In the genomic region with DNA sequence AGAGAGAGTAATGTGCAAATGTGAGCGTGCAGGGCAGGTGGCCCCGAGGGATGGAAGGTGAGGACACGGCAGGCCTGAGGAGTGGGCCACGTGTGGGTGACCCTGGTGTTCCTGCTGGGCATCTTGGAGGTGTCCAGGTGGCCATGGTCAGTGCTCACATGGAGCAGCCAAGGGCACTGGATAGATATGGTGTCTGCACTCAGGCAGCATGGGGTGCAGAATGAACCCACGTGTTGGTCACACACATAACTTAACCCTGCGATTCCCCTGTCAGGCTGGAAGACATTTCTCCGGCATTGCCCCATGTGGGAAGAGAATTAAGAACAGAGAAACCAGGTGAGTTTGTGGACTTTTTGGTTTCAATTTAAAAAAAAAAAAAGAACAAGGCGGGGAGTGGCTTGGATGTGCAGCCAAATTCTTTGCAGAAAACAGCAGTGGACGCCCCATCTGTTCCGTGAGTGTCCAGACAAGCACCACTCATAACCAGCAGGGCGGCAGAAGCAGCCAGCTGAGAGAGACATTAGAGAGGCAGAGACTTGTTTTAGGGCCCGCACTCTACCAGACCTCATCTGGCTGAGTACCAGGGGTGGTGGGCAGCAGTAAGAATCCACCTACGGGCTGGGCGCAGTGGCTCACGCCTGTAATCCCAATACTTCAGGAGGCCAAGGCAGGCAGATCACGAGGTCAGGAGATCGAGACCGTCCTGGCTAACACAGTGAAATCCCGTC, we compare ENCODE assay signal across 18 cellular contexts.
DNase-seq lines count a peak whose midpoint lies in the region; ATAC-seq, FAIRE-seq and TF ChIP-seq lines count a peak whose summit lies in the region.
"Had no signal": no experiment of that assay in that cellular context is flagged by ENCODE, and none has a peak within 500 bp of the region (broad histone marks: within the 10 kb centered on the region; RNA-seq: fewer than 3 reads in every experiment).

No MANE protein-coding gene starts in this region.

- H3K27me3 ChIP-seq in bronchial epithelial cell (ENCODE audit: control insufficient read depth, insufficient read depth, low read length): no peaks in the 10 kb centered on the region
- H3K27me3 ChIP-seq in vagina: no peaks in the 10 kb centered on the region
- H3K27me3 ChIP-seq: Peyer's patch had no signal

- TF ChIP-seq CTCF in bronchial epithelial cell (IDR thresholded peaks at IDR 0.05; ENCODE audit: insufficient read depth, low read length, severe bottlenecking) (peak; percentile 15), nephron (IDR thresholded peaks at IDR 0.05; ENCODE audit: unreplicated experiment in 3 of 3) (no peak), vagina (IDR thresholded peaks at IDR 0.05) (no peak)

- H3K36me3 ChIP-seq in bronchial epithelial cell (ENCODE audit: control insufficient read depth, insufficient read depth, low read length): no peaks in the 10 kb centered on the region
- no peaks in the 10 kb centered on the region for H3K36me3 ChIP-seq in vagina
- H3K36me3 ChIP-seq: Peyer's patch had no signal

- no peaks in the 10 kb centered on the region for H3K4me1 Mint-ChIP-seq in activated CD8-positive, alpha-beta memory T cell treated with anti-CD3 and anti-CD28 coated beads, Interleukin-2, amount 10 ng/mL, durations not matched to agents 7 days and 5 days
- H3K4me1 Mint-ChIP-seq in nephron: peaks cover 20% of the 10 kb centered on the region

- FAIRE-seq in bronchial epithelial cell (lab: Jason Lieb, UNC): no peak
- FAIRE-seq: GM12878 had no signal

- no peak for ATAC-seq in activated CD8-positive, alpha-beta memory T cell treated with anti-CD3 and anti-CD28 coated beads, Interleukin-2, amount 10 ng/mL, durations not matched to agents 7 days and 5 days
- no peak for ATAC-seq in HG02852 (IDR thresholded peaks at IDR 0.05; ENCODE audit: unreplicated experiment)
- ATAC-seq: CD8-positive, alpha-beta T cell; GM12878; SK-N-SH treated with all-trans-retinoic acid at 6 μM for 48 hours had no signal

- H3K27me3 Mint-ChIP-seq in activated CD8-positive, alpha-beta memory T cell treated with anti-CD3 and anti-CD28 coated beads, Interleukin-2, amount 10 ng/mL, durations not matched to agents 7 days and 5 days: no peaks in the 10 kb centered on the region
- H3K27me3 Mint-ChIP-seq in nephron (ENCODE audit: low read depth): peaks cover 34% of the 10 kb centered on the region

- CTCF ChIA-PET in activated CD8-positive, alpha-beta memory T cell treated with anti-CD3 and anti-CD28 coated beads, Interleukin-2, amount 10 ng/mL, durations not matched to agents 7 days and 5 days (lab: Charles Lee): no interaction called here

- DNase-seq in activated CD8-positive, alpha-beta memory T cell treated with anti-CD3 and anti-CD28 coated beads for 24 hours: peak; percentile 13
- no peak for DNase-seq in activated CD8-positive, alpha-beta memory T cell treated with anti-CD3 and anti-CD28 coated beads, Interleukin-2, amount 10 ng/mL, durations not matched to agents 7 days and 5 days
- DNase-seq in bronchial epithelial cell (ENCODE audit: low read depth) (no peak), vagina (ENCODE audit: extremely low spot score in 2 of 2) (peak; percentile 56 to 82), midbrain (lab: John Stamatoyannopoulos, UW) (no peak), NCI-H2081 treated with DMSO at 0.1 percent for 48 hours (lab: John Stamatoyannopoulos, UW) (no peak)
- DNase-seq: 8988T; CD8-positive, alpha-beta T cell; GDM1; HFFc6; KG1; NCI-H1417 treated with DMSO at 0.1 percent for 48 hours; Peyer's patch; Right ventricle myocardium superior had no signal

- no peak for TF ChIP-seq POLR2A in vagina (IDR thresholded peaks at IDR 0.05)

- no peaks in the 10 kb centered on the region for H3K36me3 Mint-ChIP-seq in activated CD8-positive, alpha-beta memory T cell treated with anti-CD3 and anti-CD28 coated beads, Interleukin-2, amount 10 ng/mL, durations not matched to agents 7 days and 5 days
- no peaks in the 10 kb centered on the region for H3K36me3 Mint-ChIP-seq in nephron (ENCODE audit: low read depth)
- H3K36me3 Mint-ChIP-seq: CD8-positive, alpha-beta T cell had no signal

- H3K27ac Mint-ChIP-seq in activated CD8-positive, alpha-beta memory T cell treated with anti-CD3 and anti-CD28 coated beads, Interleukin-2, amount 10 ng/mL, durations not matched to agents 7 days and 5 days: no peak overlapping the region
- peak overlapping the region in 2 of 3 experiments; percentile 45 to 56 for H3K27ac Mint-ChIP-seq in nephron
- H3K27ac Mint-ChIP-seq: CD8-positive, alpha-beta T cell; HFFc6 had no signal

- no peak overlapping the region for H3K4me3 Mint-ChIP-seq in activated CD8-positive, alpha-beta memory T cell treated with anti-CD3 and anti-CD28 coated beads, Interleukin-2, amount 10 ng/mL, durations not matched to agents 7 days and 5 days
- peak overlapping the region in 1 of 3 experiments; percentile 2 for H3K4me3 Mint-ChIP-seq in nephron
- H3K4me3 Mint-ChIP-seq: CD8-positive, alpha-beta T cell; HFFc6 had no signal

- H3K27ac ChIP-seq in vagina: no peak overlapping the region
- H3K27ac ChIP-seq: Peyer's patch had no signal

- H3K9me3 Mint-ChIP-seq in activated CD8-positive, alpha-beta memory T cell treated with anti-CD3 and anti-CD28 coated beads, Interleukin-2, amount 10 ng/mL, durations not matched to agents 7 days and 5 days (ENCODE audit: low read depth): no peaks in the 10 kb centered on the region
- H3K9me3 Mint-ChIP-seq in nephron: peaks cover 7% of the 10 kb centered on the region

- no peaks in the 10 kb centered on the region for H3K4me1 ChIP-seq in vagina
- H3K4me1 ChIP-seq: Peyer's patch had no signal

- intact Hi-C loops in vagina (cut with DNase I): no loop called here

- H3K4me3 ChIP-seq in bronchial epithelial cell (ENCODE audit: low read depth, low read length) (no peak overlapping the region), vagina (no peak overlapping the region)
- H3K4me3 ChIP-seq: GM12878, Peyer's patch had no signal

- H3K9me3 ChIP-seq in vagina: no peaks in the 10 kb centered on the region

Comparison
In these comparisons a context has a peak if more than half of its experiments do, and no peak if none do; other contexts are left out.
1. DNase-seq: peak in activated CD8-positive, alpha-beta memory T cell treated with anti-CD3 and anti-CD28 coated beads for 24 hours (single experiment) and vagina (2 of 2); none in activated CD8-positive, alpha-beta memory T cell treated with anti-CD3 and anti-CD28 coated beads, Interleukin-2, amount 10 ng/mL, durations not matched to agents 7 days and 5 days (single experiment), bronchial epithelial cell (single experiment), midbrain (single experiment) and NCI-H2081 treated with DMSO at 0.1 percent for 48 hours (single experiment).